28 cellular contexts compared by ENCODE assay signal in genomic region chr5:119953474-119953873, GRCh38.
"Had no signal": no experiment of that assay in that cellular context is flagged by ENCODE, and none has a peak within 500 bp of the region (broad histone marks: within the 10 kb centered on the region; RNA-seq: fewer than 3 reads in every experiment).

No MANE protein-coding gene starts in this region.

- H3K9me3 ChIP-seq: colonic mucosa, esophagus muscularis mucosa, esophagus squamous epithelium, gastrocnemius medialis had no signal

- H3K27me3 ChIP-seq: colonic mucosa, dorsolateral prefrontal cortex, esophagus muscularis mucosa, esophagus squamous epithelium, foreskin keratinocyte, gastrocnemius medialis, gastroesophageal sphincter, heart left ventricle, heart right ventricle had no signal

- H3K27ac ChIP-seq: colonic mucosa, coronary artery, dorsolateral prefrontal cortex, epithelial cell of prostate, esophagus muscularis mucosa, esophagus squamous epithelium, foreskin keratinocyte, gastrocnemius medialis, gastroesophageal sphincter, heart left ventricle, heart right ventricle had no signal

- DNase-seq: cortex of kidney; dermis blood vessel endothelial cell; dorsolateral prefrontal cortex; effector CD4-positive, alpha-beta T cell; effector CD8-positive, alpha-beta T cell; effector memory CD4-positive, alpha-beta T cell; effector memory CD8-positive, alpha-beta T cell; endodermal cell; erythroblast; esophagus squamous epithelium; foreskin fibroblast; foreskin keratinocyte; foreskin melanocyte; gastrocnemius medialis; glutamatergic neuron; head of caudate nucleus; heart left ventricle; heart right ventricle had no signal

- H3K36me3 ChIP-seq: colonic mucosa, esophagus muscularis mucosa, esophagus squamous epithelium, gastrocnemius medialis, gastroesophageal sphincter, heart left ventricle, heart right ventricle had no signal

- H3K4me3 ChIP-seq: colonic mucosa, coronary artery, dorsolateral prefrontal cortex, esophagus muscularis mucosa, esophagus squamous epithelium, gastrocnemius medialis, gastroesophageal sphincter, heart left ventricle, heart right ventricle had no signal

- FAIRE-seq: colon, endometrium, endothelial cell of umbilical vein, frontal cortex had no signal

- ATAC-seq: effector memory CD8-positive, alpha-beta T cell; esophagus mucosa; foreskin keratinocyte; gastrocnemius medialis; gastroesophageal sphincter; heart left ventricle; heart right ventricle had no signal

- H3K4me1 ChIP-seq: colonic mucosa, esophagus muscularis mucosa, esophagus squamous epithelium, foreskin keratinocyte, gastrocnemius medialis, gastroesophageal sphincter, heart left ventricle had no signal
